Comparison of ENCODE assay signal across 33 cellular contexts in genomic region chr1:38533772-38534472, GRCh38.
DNase-seq lines count a peak whose midpoint lies in the region; ATAC-seq and TF ChIP-seq lines count a peak whose summit lies in the region.
"Had no signal": no experiment of that assay in that cellular context is flagged by ENCODE, and none has a peak within 500 bp of the region (broad histone marks: within the 10 kb centered on the region; RNA-seq: fewer than 3 reads in every experiment).

No MANE protein-coding gene starts in this region.

- no peaks in the 10 kb centered on the region for H3K9me3 ChIP-seq in A673 (ENCODE audit: low read depth, low read length, poor library complexity, severe bottlenecking)
- no peaks in the 10 kb centered on the region for H3K9me3 ChIP-seq in GM23248 (ENCODE audit: low read depth)
- H3K9me3 ChIP-seq in uterus, result no peaks in the 10 kb centered on the region
- H3K9me3 ChIP-seq: neutrophil, psoas muscle, thoracic aorta had no signal

- TF ChIP-seq CTCF in A673 (conservative IDR thresholded peaks at IDR 0.05; ENCODE audit: low read depth, low read length), result no peak
- no peak for TF ChIP-seq CTCF in uterus (IDR thresholded peaks at IDR 0.05)

- peaks cover 4% of the 10 kb centered on the region for H3K9me3 Mint-ChIP-seq in activated CD4-positive, alpha-beta T cell treated with anti-CD3 and anti-CD28 coated beads, Interleukin-2, amount 10 ng/mL, durations not matched to agents 7 days and 5 days
- no peaks in the 10 kb centered on the region for H3K9me3 Mint-ChIP-seq in activated naive CD8-positive, alpha-beta T cell treated with anti-CD3 and anti-CD28 coated beads for 36 hours
- H3K9me3 Mint-ChIP-seq: stimulated activated naive B cell treated with anti-CD40 and anti-IgM and Interleukin-4, amounts not matched to agents 10 μg/mL and 1 μg/mL and 100 μg/mL, for 72 hours; T-helper 1 cell treated with Interleukin-12 subunit alpha and Interleukin-12 subunit beta and Interleukin-4 antibody, amounts not matched to agents 30 μg/mL and 1 μg/mL, for 36 hours had no signal

- POLR2A ChIA-PET in activated CD4-positive, alpha-beta T cell treated with anti-CD3 and anti-CD28 coated beads, Interleukin-2, amount 10 ng/mL, durations not matched to agents 7 days and 5 days (lab: Charles Lee), result no interaction called here
- POLR2A ChIA-PET in A673 (lab: Charles Lee; ENCODE audit: low non-redundant PET), result interaction anchor here (0.7 kb wide), 1 partner anchor 248 kb away, joined by 3 read pairs; no protein-coding TSS in a partner anchor

- CTCF ChIA-PET in activated CD4-positive, alpha-beta T cell treated with anti-CD3 and anti-CD28 coated beads, Interleukin-2, amount 10 ng/mL, durations not matched to agents 7 days and 5 days (lab: Charles Lee), result interaction anchor here (0.5 to 1.2 kb wide), 2 partner anchors 13 to 1027 kb away, joined by 3 read pairs; no protein-coding TSS in a partner anchor
- CTCF ChIA-PET in A673 (lab: Charles Lee), result no interaction called here

- H3K27ac ChIP-seq in A673 (ENCODE audit: low read depth, low read length, poor library complexity, severe bottlenecking) (no peak overlapping the region), GM23248 (no peak overlapping the region), uterus (no peak overlapping the region)
- H3K27ac ChIP-seq: cardiac muscle cell, coronary artery, hepatocyte, neutrophil, psoas muscle, SK-N-MC, thoracic aorta, WERI-Rb-1 had no signal

- peaks cover 20% of the 10 kb centered on the region for H3K4me1 ChIP-seq in A673 (ENCODE audit: insufficient read depth, low read length, poor library complexity, severe bottlenecking)
- no peaks in the 10 kb centered on the region for H3K4me1 ChIP-seq in GM23248 (ENCODE audit: insufficient read depth)
- H3K4me1 ChIP-seq in uterus, result no peaks in the 10 kb centered on the region
- H3K4me1 ChIP-seq: psoas muscle had no signal

- H3K79me2 ChIP-seq in GM23248 (ENCODE audit: insufficient read depth), result no peaks in the 10 kb centered on the region
- H3K79me2 ChIP-seq: hepatocyte had no signal

- H3K36me3 Mint-ChIP-seq in activated CD4-positive, alpha-beta T cell treated with anti-CD3 and anti-CD28 coated beads, Interleukin-2, amount 10 ng/mL, durations not matched to agents 7 days and 5 days (ENCODE audit: low read depth), result peaks cover 3% of the 10 kb centered on the region
- H3K36me3 Mint-ChIP-seq in activated naive CD8-positive, alpha-beta T cell treated with anti-CD3 and anti-CD28 coated beads for 36 hours, result no peaks in the 10 kb centered on the region
- H3K36me3 Mint-ChIP-seq: stimulated activated naive B cell treated with anti-CD40 and anti-IgM and Interleukin-4, amounts not matched to agents 10 μg/mL and 1 μg/mL and 100 μg/mL, for 72 hours had no signal

- BruUV-seq in A673 (replicated peaks; lab: Mats Ljungman, UMichigan), result no TSS peak

- DNase-seq in activated CD4-positive, alpha-beta T cell treated with anti-CD3 and anti-CD28 coated beads for 48 hours, result peak; percentile 26
- no peak for DNase-seq in activated CD4-positive, alpha-beta T cell treated with anti-CD3 and anti-CD28 coated beads, Interleukin-2, amount 10 ng/mL, durations not matched to agents 7 days and 5 days
- DNase-seq in A673 (ENCODE audit: low spot score) (peak; percentile 49), GM23248 (peak; percentile 8), uterus (no peak)
- DNase-seq in activated naive CD8-positive, alpha-beta T cell treated with anti-CD3 and anti-CD28 coated beads for 36 hours, result peak; percentile 32
- DNase-seq: activated effector memory CD4-positive, alpha-beta T cell treated with anti-CD3 and anti-CD28 coated beads, Interleukin-2, amount 50 U/mL, for 16 hours; anterior cingulate cortex; foreskin melanocyte; GDM1; H7; Karpas-422; mesendoderm; MV-4-11; NCI-H1694; NCI-H2171 treated with DMSO at 0.1 percent for 48 hours; NCI-H524 treated with DMSO at 0.1 percent for 48 hours; psoas muscle; RPMI8226; stimulated activated CD4-positive, alpha-beta T cell treated with anti-CD3 and anti-CD28 coated beads, Interleukin-2, amount 100 ng/mL, for 24 hours; stimulated activated naive B cell treated with anti-CD40 and anti-IgM and Interleukin-4, amounts not matched to agents 10 μg/mL and 1 μg/mL and 100 μg/mL, for 72 hours; WERI-Rb-1 had no signal

- ATAC-seq in HG02642 (IDR thresholded peaks at IDR 0.05; ENCODE audit: poor library complexity, unreplicated experiment) (no peak), HG03521 (IDR thresholded peaks at IDR 0.05; ENCODE audit: unreplicated experiment) (no peak)
- ATAC-seq: esophagus mucosa; left lobe of liver; psoas muscle; stimulated activated naive B cell treated with anti-CD40 and anti-IgM and Interleukin-4, amounts not matched to agents 10 μg/mL and 1 μg/mL and 100 μg/mL, for 72 hours had no signal

- H4K20me1 ChIP-seq in GM23248 (ENCODE audit: insufficient read depth), result no peaks in the 10 kb centered on the region

- in situ Hi-C loops in GM23248 (cut with MboI), result no loop called here

- no peak overlapping the region for H3K4me3 ChIP-seq in A673 (ENCODE audit: low read depth, low read length, poor library complexity, severe bottlenecking)
- H3K4me3 ChIP-seq in GM23248, result no peak overlapping the region
- no peak overlapping the region for H3K4me3 ChIP-seq in uterus
- H3K4me3 ChIP-seq: cardiac muscle cell, coronary artery, hepatocyte, psoas muscle, SK-N-MC, thoracic aorta had no signal

- H3K36me3 ChIP-seq in A673 (ENCODE audit: insufficient read depth, low read length, poor library complexity, severe bottlenecking), result no peaks in the 10 kb centered on the region
- H3K36me3 ChIP-seq in GM23248 (ENCODE audit: low read depth), result no peaks in the 10 kb centered on the region
- no peaks in the 10 kb centered on the region for H3K36me3 ChIP-seq in uterus
- H3K36me3 ChIP-seq: cardiac muscle cell, neutrophil, thoracic aorta, WERI-Rb-1 had no signal

- intact Hi-C loops in A673 (cut with micrococcal nuclease; ENCODE audit: unreplicated experiment) (no loop called here), uterus (cut with DNase I; ENCODE audit: low total_unique reads) (no loop called here)

- H3K4me2 ChIP-seq in GM23248 (ENCODE audit: unreplicated experiment), result no peak overlapping the region
- H3K4me2 ChIP-seq: hepatocyte had no signal

- no peak overlapping the region for H3K9ac ChIP-seq in GM23248

- 14 to 16% methylated on average over 5 of the region's 5 CpGs for WGBS in GM23248 (ENCODE audit: low coverage in 1 of 2, low lambda C conversion rate in 2 of 2, missing lambda C conversion rate in 2 of 2), 2 experiments

- H3K27me3 ChIP-seq in A673 (replicated peaks; ENCODE audit: insufficient read depth, low read depth, low read length, poor library complexity) (no peaks in the 10 kb centered on the region), GM23248 (replicated peaks; ENCODE audit: insufficient read depth) (no peaks in the 10 kb centered on the region), uterus (no peaks in the 10 kb centered on the region)
- H3K27me3 ChIP-seq: cardiac muscle cell had no signal

- H3K4me1 Mint-ChIP-seq in activated CD4-positive, alpha-beta T cell treated with anti-CD3 and anti-CD28 coated beads, Interleukin-2, amount 10 ng/mL, durations not matched to agents 7 days and 5 days, result peaks cover 6% of the 10 kb centered on the region
- peaks cover 18% of the 10 kb centered on the region for H3K4me1 Mint-ChIP-seq in activated naive CD8-positive, alpha-beta T cell treated with anti-CD3 and anti-CD28 coated beads for 36 hours
- H3K4me1 Mint-ChIP-seq: stimulated activated naive B cell treated with anti-CD40 and anti-IgM and Interleukin-4, amounts not matched to agents 10 μg/mL and 1 μg/mL and 100 μg/mL, for 72 hours had no signal

- no peaks in the 10 kb centered on the region for H3F3A ChIP-seq in GM23248 (ENCODE audit: insufficient read depth)

- no peak overlapping the region for H3K4me3 Mint-ChIP-seq in activated CD4-positive, alpha-beta T cell treated with anti-CD3 and anti-CD28 coated beads, Interleukin-2, amount 10 ng/mL, durations not matched to agents 7 days and 5 days
- no peak overlapping the region for H3K4me3 Mint-ChIP-seq in activated naive CD8-positive, alpha-beta T cell treated with anti-CD3 and anti-CD28 coated beads for 36 hours
- H3K4me3 Mint-ChIP-seq: stimulated activated naive B cell treated with anti-CD40 and anti-IgM and Interleukin-4, amounts not matched to agents 10 μg/mL and 1 μg/mL and 100 μg/mL, for 72 hours; T-helper 1 cell treated with Interleukin-12 subunit alpha and Interleukin-12 subunit beta and Interleukin-4 antibody, amounts not matched to agents 30 μg/mL and 1 μg/mL, for 36 hours had no signal

- no peak overlapping the region for H2AFZ ChIP-seq in GM23248
- H2AFZ ChIP-seq: hepatocyte had no signal

- no peak for TF ChIP-seq POLR2A in uterus (IDR thresholded peaks at IDR 0.05)

- H3K27ac Mint-ChIP-seq in activated CD4-positive, alpha-beta T cell treated with anti-CD3 and anti-CD28 coated beads, Interleukin-2, amount 10 ng/mL, durations not matched to agents 7 days and 5 days, result no peak overlapping the region
- H3K27ac Mint-ChIP-seq in activated naive CD8-positive, alpha-beta T cell treated with anti-CD3 and anti-CD28 coated beads for 36 hours, result peak overlapping the region; percentile 66
- H3K27ac Mint-ChIP-seq: stimulated activated naive B cell treated with anti-CD40 and anti-IgM and Interleukin-4, amounts not matched to agents 10 μg/mL and 1 μg/mL and 100 μg/mL, for 72 hours; T-helper 1 cell treated with Interleukin-12 subunit alpha and Interleukin-12 subunit beta and Interleukin-4 antibody, amounts not matched to agents 30 μg/mL and 1 μg/mL, for 36 hours had no signal

- no peaks in the 10 kb centered on the region for H3K9me2 ChIP-seq in GM23248 (ENCODE audit: insufficient read depth)

- peaks cover 14% of the 10 kb centered on the region for H3K27me3 Mint-ChIP-seq in activated CD4-positive, alpha-beta T cell treated with anti-CD3 and anti-CD28 coated beads, Interleukin-2, amount 10 ng/mL, durations not matched to agents 7 days and 5 days
- peaks cover 5% of the 10 kb centered on the region for H3K27me3 Mint-ChIP-seq in activated naive CD8-positive, alpha-beta T cell treated with anti-CD3 and anti-CD28 coated beads for 36 hours

Comparison
In these comparisons a context has a peak if more than half of its experiments do, and no peak if none do; other contexts are left out.
1. DNase-seq: peak in activated CD4-positive, alpha-beta T cell treated with anti-CD3 and anti-CD28 coated beads for 48 hours (single experiment), A673 (single experiment), GM23248 (single experiment) and activated naive CD8-positive, alpha-beta T cell treated with anti-CD3 and anti-CD28 coated beads for 36 hours (single experiment); none in activated CD4-positive, alpha-beta T cell treated with anti-CD3 and anti-CD28 coated beads, Interleukin-2, amount 10 ng/mL, durations not matched to agents 7 days and 5 days (single experiment) and uterus (0 of 2).